ENCODE assay signal across 8 cellular contexts in genomic region chr7:131556055-131556911, GRCh38. TPM values are rescaled to one million over a fixed set of nuclear protein-coding genes. Genes with fewer than 3 reads are reported as not detected.
DNase-seq lines count a peak whose midpoint lies in the region; ATAC-seq and TF ChIP-seq lines count a peak whose summit lies in the region.

Gene PODXL (minus strand): TSS chr7:131556628. CDS start chr7:131556359, 269 bp downstream.

- H3K4me1 ChIP-seq in lung (ENCODE audit: control insufficient read depth in 2 of 2, insufficient read depth in 2 of 2, low read length in 2 of 2) = peaks cover 0 to 10% of the 10 kb centered on the region in 2 donors

- H3K27ac ChIP-seq in lung (ENCODE audit: low read depth in 1 of 2, low read length in 1 of 2) = peak within 1 kb of the TSS; percentile 84 to 87

- 0 to 1% methylated on average over 75 to 105 of the region's 112 CpGs for WGBS in lung, 2 donors

- peak within 1 kb of the TSS; percentile 56 for H3K4me3 ChIP-seq in AG04449 (ENCODE audit: low read depth, low read length)
- H3K4me3 ChIP-seq in lung = peak within 1 kb of the TSS; percentile 80

- TF ChIP-seq CTCF in AG04449 (IDR thresholded peaks at IDR 0.05; ENCODE audit: insufficient read depth, low read length, missing control alignments) = no peak
- no peak for TF ChIP-seq CTCF in lung (IDR thresholded peaks at IDR 0.05; ENCODE audit: control extremely low read depth, extremely low read depth)

- peak; percentile 48 for ATAC-seq in GM18861 (IDR thresholded peaks at IDR 0.05; ENCODE audit: unreplicated experiment)
- peak; percentile 82 for ATAC-seq in HG03095 (IDR thresholded peaks at IDR 0.05; ENCODE audit: unreplicated experiment)
- peak; percentile 90 for ATAC-seq in lung (ENCODE audit: insufficient read depth, low FRiP score)

- no peaks in the 10 kb centered on the region for H3K27me3 ChIP-seq in lung (ENCODE audit: control insufficient read depth, insufficient read depth)

- POLR2A ChIA-PET in AG04449 (lab: Yijun Ruan, JAX) = no interaction called here

- CTCF ChIA-PET in AG04449 (lab: Yijun Ruan, JAX) = interaction anchor here (1.4 kb wide), 1 partner anchor 10 kb away, joined by 4 read pairs; no protein-coding TSS in a partner anchor

- H3K9me3 ChIP-seq in lung (ENCODE audit: control insufficient read depth in 2 of 2, insufficient read depth in 1 of 2, low read length in 1 of 2) = no peaks in the 10 kb centered on the region

- no peaks in the 10 kb centered on the region for H3K36me3 ChIP-seq in lung (ENCODE audit: control insufficient read depth in 2 of 2, insufficient read depth in 2 of 2, low read length in 2 of 2)

- DNase-seq in AG04449 (ENCODE audit: low read depth, low spot score) = no peak
- DNase-seq in NCI-H460 (ENCODE audit: extremely low read depth, low read depth) = peak; percentile 52
- peak; percentile 24 to 34 for DNase-seq in activated CD4-positive, alpha-beta T cell treated with anti-CD3 and anti-CD28 coated beads, Interleukin-2, amount 50 U/mL, for 4 hours
- DNase-seq in effector CD4-positive, alpha-beta T cell = peak; percentile 25
- peak; percentile 61 for DNase-seq in lung (ENCODE audit: low spot score)
- peak; percentile 10 to 31 (median 20) for DNase-seq in stimulated activated CD4-positive, alpha-beta T cell treated with anti-CD3 and anti-CD28 coated beads, TNF-alpha, amount 100 ng/mL, for 4 hours (ENCODE audit: low read depth in 3 of 3)

RNA-seq across cellular contexts. Expression of gene PODXL, which starts in this region (rescaled TPM):
- 2.3 and 3.1 TPM in 2 replicates for total RNA-seq in NCI-H460 (2014; rRNA removed; shearing (Covaris generic))
- 8.0 and 8.7 TPM in 2 replicates for polyA plus RNA-seq in NCI-H460 (2014; cell fraction: nucleus; rRNA removed)
- 100 to 1,000 TPM in 1 of 2 donors, 10 to 100 TPM in 1; 71.2 to 133 TPM for total RNA-seq in lung
- polyA plus RNA-seq in lung = 10 to 100 TPM; 24.3 to 44.0 TPM

Comparison
In these comparisons a context has a peak if more than half of its experiments do, and no peak if none do; other contexts are left out.
1. RNA of gene PODXL (total RNA-seq): 71.2 to 133 TPM in lung; 2.3 to 3.1 TPM in NCI-H460; every median in the first group is over 10 times any median in the second.
2. Peak in every context shown above with its lines, with median percentiles within 50 percentile points of each other: ATAC-seq.